ENCODE assay signal across 15 cellular contexts in the genomic region with DNA sequence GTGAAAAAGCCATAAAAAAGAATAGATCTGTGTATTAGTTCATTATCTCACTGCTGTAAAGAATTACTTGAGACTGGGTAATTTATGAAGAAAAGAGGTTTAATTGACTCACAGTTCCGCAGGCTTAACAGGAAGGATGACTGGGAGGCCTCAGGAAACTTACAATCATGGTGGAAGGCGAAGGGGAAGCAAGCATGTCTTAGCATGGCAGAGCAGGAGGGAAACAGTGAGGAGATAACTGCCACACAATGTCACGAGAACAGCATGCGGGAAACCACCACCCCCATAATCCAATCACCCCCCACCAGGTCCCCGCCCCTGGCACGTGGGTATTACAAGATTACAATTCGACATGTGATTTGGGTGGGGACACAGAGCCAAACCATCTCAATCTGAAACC.
"Had no signal": no experiment of that assay in that cellular context is flagged by ENCODE, and none has a peak within 500 bp of the region (broad histone marks: within the 10 kb centered on the region; RNA-seq: fewer than 3 reads in every experiment).

No MANE protein-coding gene starts in this region.

- H3K27me3 Mint-ChIP-seq: stimulated activated naive CD8-positive, alpha-beta T cell treated with anti-CD3 and anti-CD28 coated beads, Interleukin-15, amount 100 ng/mL, for 72 hours had no signal

- H3K36me3 ChIP-seq: colonic mucosa had no signal

- H3K4me1 Mint-ChIP-seq: nephron progenitor cell had no signal

- H3K27me3 ChIP-seq: colonic mucosa, testis had no signal

- DNase-seq: activated effector memory CD4-positive, alpha-beta T cell treated with Interleukin-2 at 50 U/mL for 16 hours; activated T-cell treated with anti-CD3 and anti-CD28 coated beads, Interleukin-2, amount 50 U/mL, for 1 hour; colonic mucosa; effector CD4-positive, alpha-beta T cell; mammary epithelial cell; nephron progenitor cell; stimulated activated CD4-positive, alpha-beta T cell treated with anti-CD3 and anti-CD28 coated beads, Interleukin-4, amount 100 ng/mL, for 1 hour; stimulated activated CD8-positive, alpha-beta memory T cell treated with anti-CD3 and anti-CD28 coated beads, Interleukin-4, amount 100 ng/mL, for 48 hours; stimulated activated naive CD8-positive, alpha-beta T cell treated with anti-CD3 and anti-CD28 coated beads, Interleukin-15, amount 100 ng/mL, for 72 hours; SW 1271; testis had no signal

- H3K9me3 Mint-ChIP-seq: activated naive CD4-positive, alpha-beta T cell treated with anti-CD3 and anti-CD28 coated beads, Interleukin-2, amount 50 U/mL, for 72 hours; nephron progenitor cell; stimulated activated naive CD8-positive, alpha-beta T cell treated with anti-CD3 and anti-CD28 coated beads, Interleukin-15, amount 100 ng/mL, for 72 hours; T-helper 2 cell treated with Interferon-gamma antibody and Interleukin-4, amounts not matched to agents 5 μg/mL and 100 μg/mL, for 36 hours had no signal

- H3K27ac Mint-ChIP-seq: nephron progenitor cell; stimulated activated naive CD8-positive, alpha-beta T cell treated with anti-CD3 and anti-CD28 coated beads, Interleukin-15, amount 100 ng/mL, for 72 hours; T-helper 2 cell treated with Interferon-gamma antibody and Interleukin-4, amounts not matched to agents 5 μg/mL and 100 μg/mL, for 36 hours had no signal

- FAIRE-seq: urothelium cell line had no signal

- ATAC-seq: activated CD4-positive, CD25-positive, alpha-beta regulatory T cell treated with anti-CD3 and anti-CD28 coated beads, Interleukin-2, amount 50 U/mL, for 24 hours; activated naive CD4-positive, alpha-beta T cell treated with anti-CD3 and anti-CD28 coated beads, Interleukin-2, amount 50 U/mL, for 72 hours; stimulated activated naive CD8-positive, alpha-beta T cell treated with anti-CD3 and anti-CD28 coated beads, Interleukin-15, amount 100 ng/mL, for 72 hours had no signal

- H3K4me3 ChIP-seq: colonic mucosa, testis had no signal

- H3K27ac ChIP-seq: colonic mucosa had no signal

- H3K4me3 Mint-ChIP-seq: nephron progenitor cell; stimulated activated naive CD8-positive, alpha-beta T cell treated with anti-CD3 and anti-CD28 coated beads, Interleukin-15, amount 100 ng/mL, for 72 hours; T-helper 2 cell treated with Interferon-gamma antibody and Interleukin-4, amounts not matched to agents 5 μg/mL and 100 μg/mL, for 36 hours had no signal

- H3K4me1 ChIP-seq: colonic mucosa, testis had no signal

- H3K9me3 ChIP-seq: colonic mucosa, testis had no signal
